8 cellular contexts compared by ENCODE assay signal in genomic region chr17:2392252-2393183, GRCh38. TPM values are rescaled to one million over a fixed set of nuclear protein-coding genes. Genes with fewer than 3 reads are reported as not detected.
DNase-seq lines count a peak whose midpoint lies in the region; ATAC-seq and TF ChIP-seq lines count a peak whose summit lies in the region.

No MANE protein-coding gene starts in this region.

- BruUV-seq in Panc1 (replicated peaks; lab: Mats Ljungman, UMichigan), result no TSS peak

- TF ChIP-seq EP300 in Ishikawa (IDR thresholded peaks at IDR 0.05; ENCODE audit: borderline replicate concordance) (no peak), esophagus muscularis mucosa (IDR thresholded peaks at IDR 0.05) (peak; percentile 27)

- no peaks in the 10 kb centered on the region for H3K27me3 ChIP-seq in Panc1 (ENCODE audit: control insufficient read depth, insufficient read depth, low read length)
- peaks cover 0 to 5% (median 0%) of the 10 kb centered on the region in 4 donors for H3K27me3 ChIP-seq in esophagus muscularis mucosa

- CTCF ChIA-PET in Panc1 (lab: Charles Lee), result interaction anchor here (0.5 to 1.0 kb wide), 2 partner anchors 10 to 394 kb away, joined by 4 to 6 read pairs; no protein-coding TSS in a partner anchor

- intact Hi-C loops in Panc1 (cut with micrococcal nuclease; ENCODE audit: unreplicated experiment), result no loop called here
- intact Hi-C loops in esophagus muscularis mucosa (cut with DNase I), result no loop called here

- DNase-seq in DMS153 treated with DMSO at 0.1 percent for 48 hours (lab: John Stamatoyannopoulos, UW; ENCODE audit: unreplicated experiment), result peak; percentile 70
- DNase-seq in Panc1 (ENCODE audit: low read depth, low spot score), result no peak
- DNase-seq in activated T-cell treated with anti-CD3 and anti-CD28 coated beads, Interleukin-2, amount 50 U/mL, for 48 hours, result peak; percentile 98 to 99
- peak; percentile 99 for DNase-seq in esophagus muscularis mucosa (ENCODE audit: extremely low spot score)
- DNase-seq in myocyte (ENCODE audit: low read depth), result peak; percentile 93
- DNase-seq in stimulated activated CD8-positive, alpha-beta memory T cell treated with anti-CD3 and anti-CD28 coated beads, Interleukin-7, amount 100 ng/mL, for 1 hour (ENCODE audit: low read depth in 2 of 2), result peak; percentile 95 to 97

- TF ChIP-seq CTCF in Panc1 (IDR thresholded peaks at IDR 0.05), result no peak
- no peak for TF ChIP-seq CTCF in esophagus muscularis mucosa (IDR thresholded peaks at IDR 0.05)

- peak overlapping the region; percentile 59 to 69 for H3K4me3 ChIP-seq in Panc1 (ENCODE audit: low read depth in 2 of 2, low read length in 2 of 2)
- peak overlapping the region; percentile 78 to 92 (median 86) for H3K4me3 ChIP-seq in esophagus muscularis mucosa

- WGBS in esophagus muscularis mucosa, result under 1% methylated on average over 23 of the region's 83 CpGs

- H3K9me3 ChIP-seq in Panc1 (ENCODE audit: control insufficient read depth, insufficient read depth, low read depth, low read length) (no peaks in the 10 kb centered on the region), esophagus muscularis mucosa (no peaks in the 10 kb centered on the region)

- ATAC-seq in GM21529 (IDR thresholded peaks at IDR 0.05; ENCODE audit: unreplicated experiment) (peak; percentile 49), Panc1 (peak; percentile 80)

- TF ChIP-seq RAD21 in Ishikawa (IDR thresholded peaks at IDR 0.05; ENCODE audit: low read depth), result no peak

- H3K4me1 ChIP-seq in Panc1 (ENCODE audit: control insufficient read depth, insufficient read depth, low read length), result peaks cover 32% of the 10 kb centered on the region
- H3K4me1 ChIP-seq in esophagus muscularis mucosa, result peaks cover 63 to 87% (median 78%) of the 10 kb centered on the region in 4 donors

- TF ChIP-seq POLR2A in esophagus muscularis mucosa (IDR thresholded peaks at IDR 0.05; ENCODE audit: low read depth), result peak; percentile 66

- POLR2A ChIA-PET in Panc1 (lab: Charles Lee), result interaction anchor here (0.7 to 1.2 kb wide), 3 partner anchors 13 to 203 kb away, joined by 4 read pairs; no protein-coding TSS in a partner anchor

- in situ Hi-C loops in Panc1 (cut with HindIII; ENCODE audit: low pct_unique_long_range_greater_than_20kb, low sequenced_read_pairs), result no loop called here

- peak overlapping the region; percentile 83 for H3K27ac ChIP-seq in Panc1 (ENCODE audit: low read length)
- peak overlapping the region; percentile 98 to 100 (median 100) for H3K27ac ChIP-seq in esophagus muscularis mucosa (replicated peaks in 1 of 4)

- H3K36me3 ChIP-seq in Panc1 (ENCODE audit: control insufficient read depth, insufficient read depth, low read length) (no peaks in the 10 kb centered on the region), esophagus muscularis mucosa (peaks cover 0 to 15% (median 6%) of the 10 kb centered on the region in 4 donors)

TF ChIP-seq in Ishikawa, 13 proteins besides CTCF, POLR2A, EP300 and RAD21:
- peak; percentile 81 for TF ChIP-seq NFIC (IDR thresholded peaks at IDR 0.05)
- TF ChIP-seq TAF1 (IDR thresholded peaks at IDR 0.05; ENCODE audit: low read depth), result peak; percentile 40; the same call in 1 of the 2 replicates
- TF ChIP-seq MAX (IDR thresholded peaks at IDR 0.05), result peak; percentile 92
- peak; percentile 30; the same call in 1 of the 2 replicates for TF ChIP-seq TEAD4 (IDR thresholded peaks at IDR 0.05)
- no peak for TF ChIP-seq YY1 (IDR thresholded peaks at IDR 0.05; ENCODE audit: low read depth)
- peak; percentile 55; the same call in 1 of the 2 replicates for TF ChIP-seq CEBPB (IDR thresholded peaks at IDR 0.05)
- TF ChIP-seq FOXM1 (IDR thresholded peaks at IDR 0.05; ENCODE audit: borderline replicate concordance, low read depth), result no peak
- TF ChIP-seq EGR1 (IDR thresholded peaks at IDR 0.05), result peak; percentile 81
TF ChIP-seq in Ishikawa: peak in this region for 6.

RNA-seq across cellular contexts. Expression of gene MNT, which starts 8.3 kb away (rescaled TPM):
- total RNA-seq in Panc1 (2021; ENCODE audit: unreplicated experiment) (31.8 TPM), esophagus muscularis mucosa (10 to 100 TPM; 10.8 to 17.4 (median 13.8) TPM), myocyte (6.4 and 8.5 TPM in 2 replicates)
- polyA plus RNA-seq in Panc1 (2012; ENCODE audit: insufficient read length), result 38.4 TPM
- polyA plus RNA-seq in myocyte (2012), result 13.6 TPM

RNA-seq across cellular contexts. Expression of gene SGSM2, which starts 55.2 kb away (rescaled TPM):
- total RNA-seq in Panc1 (2021; ENCODE audit: unreplicated experiment), result 49.0 TPM
- 52.3 TPM for polyA plus RNA-seq in Panc1 (2012; ENCODE audit: insufficient read length)
- 10 to 100 TPM; 32.0 to 72.2 (median 37.8) TPM for total RNA-seq in esophagus muscularis mucosa
- 69.9 and 70.1 TPM in 2 replicates for total RNA-seq in myocyte
- polyA plus RNA-seq in myocyte (2012), result 67.2 TPM

RNA-seq across cellular contexts. Expression of gene TSR1, which starts 56.3 kb away (rescaled TPM):
- total RNA-seq in Panc1 (2021; ENCODE audit: unreplicated experiment) (44.7 TPM), esophagus muscularis mucosa (10 to 100 TPM; 49.0 to 57.2 (median 55.1) TPM), myocyte (56.9 and 60.3 TPM in 2 replicates)
- 69.7 TPM for polyA plus RNA-seq in Panc1 (2012; ENCODE audit: insufficient read length)
- 21.4 TPM for polyA plus RNA-seq in myocyte (2012)
